Comparison of ENCODE assay signal across 1 cellular context in genomic region chr2:222907048-222907447, GRCh38.
TF ChIP-seq lines count a peak whose summit lies in the region.

No MANE protein-coding gene starts in this region.

TF ChIP-seq in K562, 482 proteins besides CTCF, POLR2A, EP300 and RAD21:
- TF ChIP-seq, protein P1, sequence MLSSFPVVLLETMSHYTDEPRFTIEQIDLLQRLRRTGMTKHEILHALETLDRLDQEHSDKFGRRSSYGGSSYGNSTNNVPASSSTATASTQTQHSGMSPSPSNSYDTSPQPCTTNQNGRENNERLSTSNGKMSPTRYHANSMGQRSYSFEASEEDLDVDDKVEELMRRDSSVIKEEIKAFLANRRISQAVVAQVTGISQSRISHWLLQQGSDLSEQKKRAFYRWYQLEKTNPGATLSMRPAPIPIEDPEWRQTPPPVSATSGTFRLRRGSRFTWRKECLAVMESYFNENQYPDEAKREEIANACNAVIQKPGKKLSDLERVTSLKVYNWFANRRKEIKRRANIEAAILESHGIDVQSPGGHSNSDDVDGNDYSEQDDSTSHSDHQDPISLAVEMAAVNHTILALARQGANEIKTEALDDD (IDR thresholded peaks at IDR 0.05): peak; percentile 31; the same call in 1 of the 2 replicates
- TF ChIP-seq RNF2 (IDR thresholded peaks at IDR 0.05) (no peak), TOE1 (IDR thresholded peaks at IDR 0.05; ENCODE audit: borderline replicate concordance) (no peak), TOE1 (CRISPR knock-in tag; IDR thresholded peaks at IDR 0.05; ENCODE audit: borderline replicate concordance, low read depth) (no peak), ARHGAP35 (IDR thresholded peaks at IDR 0.05; ENCODE audit: partially characterized antibody) (no peak)
